In the genomic region with DNA sequence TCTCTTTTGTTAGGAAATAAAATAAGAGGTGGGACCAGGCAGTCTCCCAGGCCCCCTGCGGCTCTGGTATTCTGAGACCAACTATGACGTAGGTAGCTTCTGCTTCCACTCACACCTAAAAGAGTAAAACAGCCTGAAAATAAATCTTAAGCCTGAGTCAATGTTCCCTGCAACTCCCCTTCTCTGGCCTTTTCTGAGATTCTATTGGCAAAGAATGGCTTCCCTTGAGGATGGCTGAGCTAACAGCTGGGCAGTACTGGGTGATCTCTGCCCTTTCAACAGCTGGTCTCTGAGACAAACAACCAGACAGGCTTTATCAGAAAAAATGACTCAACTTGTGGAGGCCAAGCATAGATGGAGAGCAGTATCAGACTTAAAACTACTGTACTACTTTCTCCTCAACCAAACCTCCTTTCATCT, we compare ENCODE assay signal across 11 cellular contexts. TPM values are rescaled to one million over a fixed set of nuclear protein-coding genes. Genes with fewer than 3 reads are reported as not detected.
DNase-seq lines count a peak whose midpoint lies in the region; ATAC-seq and TF ChIP-seq lines count a peak whose summit lies in the region.
"Had no signal": no experiment of that assay in that cellular context is flagged by ENCODE, and none has a peak within 500 bp of the region (broad histone marks: within the 10 kb centered on the region; RNA-seq: fewer than 3 reads in every experiment).

No MANE protein-coding gene starts in this region.

- POLR2A ChIA-PET in WTC11 (lab: Charles Lee): no interaction called here

- H3K36me3 Mint-ChIP-seq in WTC11 (no peaks in the 10 kb centered on the region), progenitor cell of endocrine pancreas (ENCODE audit: insufficient read depth) (peaks cover 3% of the 10 kb centered on the region)

- CTCF ChIA-PET in WTC11 (lab: Charles Lee): interaction anchor here (1.5 kb wide), 1 partner anchor 59 kb away, joined by 4 read pairs; a partner anchor contains a TSS

- no peaks in the 10 kb centered on the region for H3K9me3 Mint-ChIP-seq in WTC11
- H3K9me3 Mint-ChIP-seq in progenitor cell of endocrine pancreas (ENCODE audit: low read depth): no peaks in the 10 kb centered on the region
- H3K9me3 Mint-ChIP-seq: activated T-helper 2 cell treated with anti-CD3 and anti-CD28 coated beads, Interferon-gamma antibody, Interleukin-2, Interleukin-4, amounts not matched to agents 10 μg/mL and 5 μg/mL and 100 μg/mL, durations not matched to agents 14 hours and 24 hours and 36 hours had no signal

- TF ChIP-seq CTCF in AG10803 (conservative IDR thresholded peaks at IDR 0.05; ENCODE audit: low read length): no peak
- TF ChIP-seq CTCF in WTC11 (IDR thresholded peaks at IDR 0.05): no peak
- no peak for TF ChIP-seq CTCF in progenitor cell of endocrine pancreas (IDR thresholded peaks at IDR 0.05; ENCODE audit: unreplicated experiment)

- H3K4me3 ChIP-seq in AG10803 (ENCODE audit: low read length): no peak overlapping the region
- H3K4me3 ChIP-seq: BLaER1, GM12878 had no signal

- DNase-seq in AG10803 (ENCODE audit: low read depth) (peak; percentile 54), WTC11 (ENCODE audit: low spot score) (peak; percentile 26), Right ventricle myocardium superior (peak; percentile 56), progenitor cell of endocrine pancreas (ENCODE audit: low spot score, unreplicated experiment) (no peak), NCI-H1436 treated with DMSO at 0.1 percent for 48 hours (lab: John Stamatoyannopoulos, UW) (no peak), NCI-H1092 (lab: John Stamatoyannopoulos, UW) (no peak), SW480 (ENCODE audit: low spot score) (no peak), NCI-H1436 (lab: John Stamatoyannopoulos, UW) (no peak)

- H3K4me1 Mint-ChIP-seq in WTC11 (peaks cover 45% of the 10 kb centered on the region), progenitor cell of endocrine pancreas (ENCODE audit: low read depth) (peaks cover 37% of the 10 kb centered on the region)

- H3K27ac Mint-ChIP-seq in WTC11: no peak overlapping the region
- peak overlapping the region; percentile 28 for H3K27ac Mint-ChIP-seq in progenitor cell of endocrine pancreas
- H3K27ac Mint-ChIP-seq: activated T-helper 2 cell treated with anti-CD3 and anti-CD28 coated beads, Interferon-gamma antibody, Interleukin-2, Interleukin-4, amounts not matched to agents 10 μg/mL and 5 μg/mL and 100 μg/mL, durations not matched to agents 14 hours and 24 hours and 36 hours had no signal

- H3K4me3 Mint-ChIP-seq in WTC11 (no peak overlapping the region), progenitor cell of endocrine pancreas (ENCODE audit: low read depth) (no peak overlapping the region)

- H3K27me3 Mint-ChIP-seq in WTC11 (ENCODE audit: low read depth) (no peaks in the 10 kb centered on the region), progenitor cell of endocrine pancreas (no peaks in the 10 kb centered on the region)

- ATAC-seq in WTC11: peak; percentile 49
- peak; percentile 90 for ATAC-seq in Right ventricle myocardium superior (ENCODE audit: poor library complexity)
- ATAC-seq: GM12878 had no signal

- intact Hi-C loops in Right ventricle myocardium superior (cut with DNase I): no loop called here

TF ChIP-seq in WTC11, 78 proteins besides CTCF, POLR2A, EP300 and RAD21:
- TF ChIP-seq CREB1 (CRISPR knock-in tag; IDR thresholded peaks at IDR 0.05) (no peak), ZNF671 (CRISPR knock-in tag; IDR thresholded peaks at IDR 0.05) (no peak)

RNA-seq across cellular contexts. Expression of a gene that starts 58.7 kb away (rescaled TPM):
- total RNA-seq in WTC11 (2021): 48.1 to 60.6 TPM (median 52.1 TPM) in 3 replicates
- total RNA-seq in Right ventricle myocardium superior: 18.1 TPM
- 65.9 and 66.9 TPM in 2 replicates for total RNA-seq in progenitor cell of endocrine pancreas

Comparison
In these comparisons a context has a peak if more than half of its experiments do, and no peak if none do; other contexts are left out.
1. DNase-seq: peak in AG10803 (single experiment), WTC11 (single experiment) and Right ventricle myocardium superior (single experiment); none in progenitor cell of endocrine pancreas (single experiment), NCI-H1436 treated with DMSO at 0.1 percent for 48 hours (single experiment), NCI-H1092 (single experiment), SW480 (single experiment) and NCI-H1436 (single experiment).